In the genomic region with DNA sequence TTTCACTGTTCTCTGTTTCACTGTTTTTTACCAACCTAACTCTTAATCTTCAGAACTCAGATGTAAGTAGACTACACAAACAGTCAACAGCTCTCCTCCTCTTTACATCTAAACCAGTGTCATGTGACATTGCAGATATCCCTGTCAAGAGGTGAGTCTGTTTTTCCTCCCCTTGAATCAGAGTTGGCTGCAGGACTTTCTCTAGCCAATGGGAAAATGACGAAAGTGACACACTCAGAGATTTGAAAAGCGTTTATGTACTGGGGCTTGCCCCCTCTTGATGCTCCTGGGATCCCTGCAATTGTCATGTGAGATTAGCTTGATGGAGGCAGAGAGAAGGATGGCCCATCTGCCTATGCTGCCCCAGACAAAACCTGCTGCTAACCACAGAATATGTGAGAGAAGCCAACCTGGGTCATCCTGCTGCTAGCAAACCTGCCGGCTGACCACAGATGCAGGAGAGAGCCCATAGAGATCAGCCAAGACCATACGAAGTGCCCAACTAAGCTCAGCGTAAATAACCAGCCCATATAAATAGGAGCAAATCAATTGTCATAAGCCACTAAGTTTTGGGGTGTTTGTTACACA, we compare ENCODE assay signal across 1 cellular context.
TF ChIP-seq lines count a peak whose summit lies in the region.

No MANE protein-coding gene starts in this region.

TF ChIP-seq in K562, 482 proteins besides CTCF, POLR2A, EP300 and RAD21 (continued from another document):
- TF ChIP-seq, protein P1, sequence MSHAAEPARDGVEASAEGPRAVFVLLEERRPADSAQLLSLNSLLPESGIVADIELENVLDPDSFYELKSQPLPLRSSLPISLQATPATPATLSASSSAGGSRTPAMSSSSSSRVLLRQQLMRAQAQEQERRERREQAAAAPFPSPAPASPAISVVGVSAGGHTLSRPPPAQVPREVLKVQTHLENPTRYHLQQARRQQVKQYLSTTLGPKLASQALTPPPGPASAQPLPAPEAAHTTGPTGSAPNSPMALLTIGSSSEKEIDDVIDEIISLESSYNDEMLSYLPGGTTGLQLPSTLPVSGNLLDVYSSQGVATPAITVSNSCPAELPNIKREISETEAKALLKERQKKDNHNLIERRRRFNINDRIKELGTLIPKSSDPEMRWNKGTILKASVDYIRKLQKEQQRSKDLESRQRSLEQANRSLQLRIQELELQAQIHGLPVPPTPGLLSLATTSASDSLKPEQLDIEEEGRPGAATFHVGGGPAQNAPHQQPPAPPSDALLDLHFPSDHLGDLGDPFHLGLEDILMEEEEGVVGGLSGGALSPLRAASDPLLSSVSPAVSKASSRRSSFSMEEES (CRISPR knock-in tag; IDR thresholded peaks at IDR 0.05), result peak; percentile 49
- TF ChIP-seq, protein P2, sequence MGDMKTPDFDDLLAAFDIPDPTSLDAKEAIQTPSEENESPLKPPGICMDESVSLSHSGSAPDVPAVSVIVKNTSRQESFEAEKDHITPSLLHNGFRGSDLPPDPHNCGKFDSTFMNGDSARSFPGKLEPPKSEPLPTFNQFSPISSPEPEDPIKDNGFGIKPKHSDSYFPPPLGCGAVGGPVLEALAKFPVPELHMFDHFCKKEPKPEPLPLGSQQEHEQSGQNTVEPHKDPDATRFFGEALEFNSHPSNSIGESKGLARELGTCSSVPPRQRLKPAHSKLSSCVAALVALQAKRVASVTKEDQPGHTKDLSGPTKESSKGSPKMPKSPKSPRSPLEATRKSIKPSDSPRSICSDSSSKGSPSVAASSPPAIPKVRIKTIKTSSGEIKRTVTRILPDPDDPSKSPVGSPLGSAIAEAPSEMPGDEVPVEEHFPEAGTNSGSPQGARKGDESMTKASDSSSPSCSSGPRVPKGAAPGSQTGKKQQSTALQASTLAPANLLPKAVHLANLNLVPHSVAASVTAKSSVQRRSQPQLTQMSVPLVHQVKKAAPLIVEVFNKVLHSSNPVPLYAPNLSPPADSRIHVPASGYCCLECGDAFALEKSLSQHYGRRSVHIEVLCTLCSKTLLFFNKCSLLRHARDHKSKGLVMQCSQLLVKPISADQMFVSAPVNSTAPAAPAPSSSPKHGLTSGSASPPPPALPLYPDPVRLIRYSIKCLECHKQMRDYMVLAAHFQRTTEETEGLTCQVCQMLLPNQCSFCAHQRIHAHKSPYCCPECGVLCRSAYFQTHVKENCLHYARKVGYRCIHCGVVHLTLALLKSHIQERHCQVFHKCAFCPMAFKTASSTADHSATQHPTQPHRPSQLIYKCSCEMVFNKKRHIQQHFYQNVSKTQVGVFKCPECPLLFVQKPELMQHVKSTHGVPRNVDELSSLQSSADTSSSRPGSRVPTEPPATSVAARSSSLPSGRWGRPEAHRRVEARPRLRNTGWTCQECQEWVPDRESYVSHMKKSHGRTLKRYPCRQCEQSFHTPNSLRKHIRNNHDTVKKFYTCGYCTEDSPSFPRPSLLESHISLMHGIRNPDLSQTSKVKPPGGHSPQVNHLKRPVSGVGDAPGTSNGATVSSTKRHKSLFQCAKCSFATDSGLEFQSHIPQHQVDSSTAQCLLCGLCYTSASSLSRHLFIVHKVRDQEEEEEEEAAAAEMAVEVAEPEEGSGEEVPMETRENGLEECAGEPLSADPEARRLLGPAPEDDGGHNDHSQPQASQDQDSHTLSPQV (IDR thresholded peaks at IDR 0.05), result no peak
- TF ChIP-seq ETS1 (conservative IDR thresholded peaks at IDR 0.05; ENCODE audit: control insufficient read depth, low read depth, low read length), result no peak
TF ChIP-seq in K562: peak in this region for 1.
